In the genomic region with DNA sequence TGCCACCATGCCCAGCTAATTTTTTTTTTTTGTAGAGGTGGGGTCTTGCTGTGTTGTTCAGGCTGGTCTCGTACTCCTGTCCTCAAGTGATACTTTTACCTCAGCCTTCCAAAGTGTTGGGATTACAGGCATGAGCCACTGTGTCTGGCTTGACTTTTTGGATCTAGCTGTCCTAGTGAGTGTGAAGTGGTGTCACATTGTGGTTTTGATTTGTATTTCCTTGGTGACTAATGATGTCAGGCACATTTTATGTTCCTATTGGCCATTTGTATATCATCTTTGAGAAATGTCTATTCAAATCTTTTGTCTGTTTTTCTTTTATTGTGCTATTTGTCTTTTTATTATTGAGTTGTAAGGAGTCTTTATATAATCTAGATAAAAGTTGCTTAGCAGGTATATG, we compare ENCODE assay signal across 8 cellular contexts. TPM values are rescaled to one million over a fixed set of nuclear protein-coding genes. Genes with fewer than 3 reads are reported as not detected.
DNase-seq lines count a peak whose midpoint lies in the region; ATAC-seq and TF ChIP-seq lines count a peak whose summit lies in the region.

No MANE protein-coding gene starts in this region.

- H3K4me3 ChIP-seq in heart left ventricle (peak overlapping the region in 1 of 12 donors; percentile 7), thyroid gland (replicated peaks in 1 of 3) (no peak overlapping the region)

- TF ChIP-seq CTCF in heart left ventricle (IDR thresholded peaks at IDR 0.05), result no peak
- TF ChIP-seq CTCF in thyroid gland (IDR thresholded peaks at IDR 0.05), result no peak

- TF ChIP-seq POLR2A in heart left ventricle (IDR thresholded peaks at IDR 0.05) (no peak), thyroid gland (IDR thresholded peaks at IDR 0.05) (no peak)

- H3K9me3 ChIP-seq in heart left ventricle (no peaks in the 10 kb centered on the region), thyroid gland (no peaks in the 10 kb centered on the region)

- intact Hi-C loops in heart left ventricle (cut with DNase I), result loop anchor here in 1 of 10 donors (10.0 kb wide), 1 partner anchor 69 kb away; no protein-coding TSS in a partner anchor
- intact Hi-C loops in thyroid gland (cut with DNase I), result no loop called here

- H3K27me3 ChIP-seq in heart left ventricle (no peaks in the 10 kb centered on the region), thyroid gland (no peaks in the 10 kb centered on the region)

- H3K27ac ChIP-seq in heart left ventricle, result peak overlapping the region in 4 of 12 donors; percentile 21 to 74 (median 28)
- H3K27ac ChIP-seq in thyroid gland, result no peak overlapping the region

- H3K36me3 ChIP-seq in heart left ventricle, result peaks cover 0 to 89% (median 55%) of the 10 kb centered on the region in 9 donors
- H3K36me3 ChIP-seq in thyroid gland, result peaks cover 0 to 8% of the 10 kb centered on the region in 2 donors

- DNase-seq in AG08395 (ENCODE audit: low spot score) (peak; percentile 28), heart left ventricle (no peak), thyroid gland (no peak)
- no peak for DNase-seq in stimulated activated CD4-positive, alpha-beta T cell treated with anti-CD3 and anti-CD28 coated beads, Interleukin-2, amount 100 ng/mL, for 24 hours
- DNase-seq in stimulated activated CD4-positive, alpha-beta T cell treated with anti-CD3 and anti-CD28 coated beads, Interleukin-15, amount 100 ng/mL, for 24 hours, result no peak

- ATAC-seq in GM18867 (IDR thresholded peaks at IDR 0.05; ENCODE audit: unreplicated experiment) (peak; percentile 81), SK-N-SH treated with all-trans-retinoic acid at 6 μM for 48 hours (peak; percentile 69), heart left ventricle (peak; percentile 67 to 84 (median 82)), GM21786 (IDR thresholded peaks at IDR 0.05; ENCODE audit: unreplicated experiment) (no peak)

- WGBS in heart left ventricle, 4 donors, result 80 to 100% (median 95%) methylated on average over 1 of the region's 1 CpG
- 95 to 100% methylated on average over 1 of the region's 1 CpG for WGBS in thyroid gland, 2 donors

- H3K4me1 ChIP-seq in heart left ventricle, result peaks cover 0 to 13% (median 0%) of the 10 kb centered on the region in 12 donors
- H3K4me1 ChIP-seq in thyroid gland, result no peaks in the 10 kb centered on the region

TF ChIP-seq in SK-N-SH treated with all-trans-retinoic acid at 6 μM for 48 hours, 23 proteins besides CTCF, POLR2A, EP300 and RAD21:
- no peak for TF ChIP-seq CSDC2 (CRISPR knock-in tag; IDR thresholded peaks at IDR 0.05)
- TF ChIP-seq OSR1 (CRISPR knock-in tag; IDR thresholded peaks at IDR 0.05), result no peak
- no peak for TF ChIP-seq ISL1 (CRISPR knock-in tag; IDR thresholded peaks at IDR 0.05)
- TF ChIP-seq, protein P1, sequence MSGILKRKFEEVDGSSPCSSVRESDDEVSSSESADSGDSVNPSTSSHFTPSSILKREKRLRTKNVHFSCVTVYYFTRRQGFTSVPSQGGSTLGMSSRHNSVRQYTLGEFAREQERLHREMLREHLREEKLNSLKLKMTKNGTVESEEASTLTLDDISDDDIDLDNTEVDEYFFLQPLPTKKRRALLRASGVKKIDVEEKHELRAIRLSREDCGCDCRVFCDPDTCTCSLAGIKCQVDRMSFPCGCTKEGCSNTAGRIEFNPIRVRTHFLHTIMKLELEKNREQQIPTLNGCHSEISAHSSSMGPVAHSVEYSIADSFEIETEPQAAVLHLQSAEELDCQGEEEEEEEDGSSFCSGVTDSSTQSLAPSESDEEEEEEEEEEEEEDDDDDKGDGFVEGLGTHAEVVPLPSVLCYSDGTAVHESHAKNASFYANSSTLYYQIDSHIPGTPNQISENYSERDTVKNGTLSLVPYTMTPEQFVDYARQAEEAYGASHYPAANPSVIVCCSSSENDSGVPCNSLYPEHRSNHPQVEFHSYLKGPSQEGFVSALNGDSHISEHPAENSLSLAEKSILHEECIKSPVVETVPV (CRISPR knock-in tag; IDR thresholded peaks at IDR 0.05), result no peak
- TF ChIP-seq ESRRG (CRISPR knock-in tag; IDR thresholded peaks at IDR 0.05), result no peak
- TF ChIP-seq, protein P2, sequence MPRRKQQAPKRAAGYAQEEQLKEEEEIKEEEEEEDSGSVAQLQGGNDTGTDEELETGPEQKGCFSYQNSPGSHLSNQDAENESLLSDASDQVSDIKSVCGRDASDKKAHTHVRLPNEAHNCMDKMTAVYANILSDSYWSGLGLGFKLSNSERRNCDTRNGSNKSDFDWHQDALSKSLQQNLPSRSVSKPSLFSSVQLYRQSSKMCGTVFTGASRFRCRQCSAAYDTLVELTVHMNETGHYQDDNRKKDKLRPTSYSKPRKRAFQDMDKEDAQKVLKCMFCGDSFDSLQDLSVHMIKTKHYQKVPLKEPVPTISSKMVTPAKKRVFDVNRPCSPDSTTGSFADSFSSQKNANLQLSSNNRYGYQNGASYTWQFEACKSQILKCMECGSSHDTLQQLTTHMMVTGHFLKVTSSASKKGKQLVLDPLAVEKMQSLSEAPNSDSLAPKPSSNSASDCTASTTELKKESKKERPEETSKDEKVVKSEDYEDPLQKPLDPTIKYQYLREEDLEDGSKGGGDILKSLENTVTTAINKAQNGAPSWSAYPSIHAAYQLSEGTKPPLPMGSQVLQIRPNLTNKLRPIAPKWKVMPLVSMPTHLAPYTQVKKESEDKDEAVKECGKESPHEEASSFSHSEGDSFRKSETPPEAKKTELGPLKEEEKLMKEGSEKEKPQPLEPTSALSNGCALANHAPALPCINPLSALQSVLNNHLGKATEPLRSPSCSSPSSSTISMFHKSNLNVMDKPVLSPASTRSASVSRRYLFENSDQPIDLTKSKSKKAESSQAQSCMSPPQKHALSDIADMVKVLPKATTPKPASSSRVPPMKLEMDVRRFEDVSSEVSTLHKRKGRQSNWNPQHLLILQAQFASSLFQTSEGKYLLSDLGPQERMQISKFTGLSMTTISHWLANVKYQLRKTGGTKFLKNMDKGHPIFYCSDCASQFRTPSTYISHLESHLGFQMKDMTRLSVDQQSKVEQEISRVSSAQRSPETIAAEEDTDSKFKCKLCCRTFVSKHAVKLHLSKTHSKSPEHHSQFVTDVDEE (CRISPR knock-in tag; IDR thresholded peaks at IDR 0.05), result no peak
- TF ChIP-seq BACH2 (CRISPR knock-in tag; IDR thresholded peaks at IDR 0.05; ENCODE audit: borderline replicate concordance), result no peak

RNA-seq across cellular contexts. Expression of a gene that starts 53.5 kb away (rescaled TPM):
- total RNA-seq in heart left ventricle (100 to 1,000 TPM in 5 of 9 donors, 10 to 100 TPM in 4; 85.3 to 153 (median 106) TPM), thyroid gland (100 to 1,000 TPM in 2 of 4 donors, 10 to 100 TPM in 2; 56.2 to 112 (median 89.2) TPM)
- 10 to 100 TPM; 74.3 to 82.0 TPM for polyA plus RNA-seq in heart left ventricle
